In genomic region chr10:26628395-26628794, GRCh38 we compare ENCODE assay signal across 14 cellular contexts.
A peak's percentile ranks its signal among the peaks of the same experiment; 100 is the strongest.
DNase-seq lines count a peak whose midpoint lies in the region; ATAC-seq, FAIRE-seq and TF ChIP-seq lines count a peak whose summit lies in the region.
"Had no signal": no experiment of that assay in that cellular context is flagged by ENCODE, and none has a peak within 500 bp of the region (broad histone marks: within the 10 kb centered on the region; RNA-seq: fewer than 3 reads in every experiment).

No MANE protein-coding gene starts in this region.

- no peak for DNase-seq in A673 (ENCODE audit: low spot score)
- no peak for DNase-seq in activated CD4-positive, alpha-beta T cell treated with anti-CD3 and anti-CD28 coated beads, Interleukin-2, amount 50 U/mL, for 1 hour
- DNase-seq in H4 (ENCODE audit: low spot score) = no peak
- no peak for DNase-seq in ecto neural progenitor cell (ENCODE audit: low spot score)
- DNase-seq: activated CD4-positive, alpha-beta memory T cell treated with anti-CD3 and anti-CD28 coated beads, Interleukin-2, amount 10 ng/mL, durations not matched to agents 7 days and 5 days; activated naive CD8-positive, alpha-beta T cell treated with anti-CD3 and anti-CD28 coated beads, Interleukin-2, amount 10 ng/mL, durations not matched to agents 7 days and 5 days; foreskin fibroblast; kidney; natural killer cell; NCI-H1930 had no signal

- CTCF ChIA-PET in A673 (lab: Charles Lee) = no interaction called here

- no peaks in the 10 kb centered on the region for H3K9me3 ChIP-seq in A673 (ENCODE audit: low read depth, low read length, poor library complexity, severe bottlenecking)

- FAIRE-seq in colon (lab: Jason Lieb, UNC) = peak; percentile 28

- no peak for TF ChIP-seq CTCF in A673 (conservative IDR thresholded peaks at IDR 0.05; ENCODE audit: low read depth, low read length)

- H3K4me3 ChIP-seq in A673 (ENCODE audit: low read depth, low read length, poor library complexity, severe bottlenecking) = no peak overlapping the region

- POLR2A ChIA-PET in A673 (lab: Charles Lee; ENCODE audit: low non-redundant PET) = no interaction called here

- H3K4me1 ChIP-seq in A673 (ENCODE audit: insufficient read depth, low read length, poor library complexity, severe bottlenecking) = no peaks in the 10 kb centered on the region

- H3K27me3 ChIP-seq in A673 (replicated peaks; ENCODE audit: insufficient read depth, low read depth, low read length, poor library complexity) = no peaks in the 10 kb centered on the region

- ATAC-seq in GM18858 (IDR thresholded peaks at IDR 0.05; ENCODE audit: unreplicated experiment) = peak; percentile 69
- peak; percentile 74 for ATAC-seq in GM21619 (IDR thresholded peaks at IDR 0.05; ENCODE audit: unreplicated experiment)
- peak; percentile 64 for ATAC-seq in HG03442 (IDR thresholded peaks at IDR 0.05; ENCODE audit: unreplicated experiment)
- ATAC-seq: natural killer cell had no signal

- H3K36me3 ChIP-seq in A673 (ENCODE audit: insufficient read depth, low read length, poor library complexity, severe bottlenecking) = no peaks in the 10 kb centered on the region

- no peak overlapping the region for H3K27ac ChIP-seq in A673 (ENCODE audit: low read depth, low read length, poor library complexity, severe bottlenecking)

- intact Hi-C loops in A673 (cut with micrococcal nuclease; ENCODE audit: unreplicated experiment) = loop anchor here (5.0 kb wide), 1 partner anchor 689 kb away; no protein-coding TSS in a partner anchor

- no TSS peak for BruUV-seq in A673 (replicated peaks; lab: Mats Ljungman, UMichigan)
